Comparison of ENCODE assay signal across 13 cellular contexts in genomic region chr6:1636971-1637871, GRCh38. TPM values are rescaled to one million over a fixed set of nuclear protein-coding genes. Genes with fewer than 3 reads are reported as not detected.
DNase-seq lines count a peak whose midpoint lies in the region; ATAC-seq and TF ChIP-seq lines count a peak whose summit lies in the region.
"Had no signal": no experiment of that assay in that cellular context is flagged by ENCODE, and none has a peak within 500 bp of the region (broad histone marks: within the 10 kb centered on the region; RNA-seq: fewer than 3 reads in every experiment).

No MANE protein-coding gene starts in this region.

- H3K4me3 ChIP-seq in DND-41 (ENCODE audit: low read depth in 1 of 2, low read length in 2 of 2), result no peak overlapping the region
- H3K4me3 ChIP-seq in neuronal stem cell (ENCODE audit: low read length in 2 of 2), result no peak overlapping the region
- H3K4me3 ChIP-seq: tibial artery had no signal

- H3K9me3 ChIP-seq in DND-41 (ENCODE audit: insufficient read depth, low read length, severe bottlenecking) (no peaks in the 10 kb centered on the region), neuronal stem cell (replicated peaks in 1 of 2; ENCODE audit: control insufficient read depth in 2 of 2, insufficient read depth in 1 of 2, low read depth in 1 of 2, low read length in 2 of 2) (no peaks in the 10 kb centered on the region)
- H3K9me3 ChIP-seq: tibial artery had no signal

- POLR2A ChIA-PET in activated B cell treated with CpG ODN at 0.5 μM for 24 hours (lab: Charles Lee), result interaction anchor here (1.1 kb wide), 1 partner anchor 10 kb away, joined by 3 read pairs; no protein-coding TSS in a partner anchor

- no peak overlapping the region for H3K27ac ChIP-seq in DND-41 (ENCODE audit: low read length)
- H3K27ac ChIP-seq in neuronal stem cell (replicated peaks; ENCODE audit: low read length), result no peak overlapping the region

- H3K79me2 ChIP-seq in DND-41 (ENCODE audit: insufficient read depth, low read length), result no peaks in the 10 kb centered on the region

- H3K36me3 ChIP-seq in DND-41 (ENCODE audit: insufficient read depth, low read length) (no peaks in the 10 kb centered on the region), neuronal stem cell (replicated peaks in 1 of 2; ENCODE audit: control insufficient read depth in 2 of 2, insufficient read depth in 2 of 2, low read length in 2 of 2) (no peaks in the 10 kb centered on the region)
- H3K36me3 ChIP-seq: tibial artery had no signal

- H3K27ac Mint-ChIP-seq in activated B cell treated with CpG ODN at 0.5 μM for 24 hours, result no peak overlapping the region
- H3K27ac Mint-ChIP-seq: natural killer cell treated with Interleukin-12 subunit alpha and Interleukin-12 subunit beta and Interleukin-15 and Interleukin-18, amount 100 ng/mL, for 72 hours had no signal

- H4K20me1 ChIP-seq in DND-41 (ENCODE audit: insufficient read depth, low read length), result no peaks in the 10 kb centered on the region

- no peak overlapping the region for H3K4me3 Mint-ChIP-seq in activated B cell treated with CpG ODN at 0.5 μM for 24 hours
- H3K4me3 Mint-ChIP-seq: natural killer cell treated with Interleukin-12 subunit alpha and Interleukin-12 subunit beta and Interleukin-15 and Interleukin-18, amount 100 ng/mL, for 72 hours had no signal

- no peaks in the 10 kb centered on the region for H3K36me3 Mint-ChIP-seq in activated B cell treated with CpG ODN at 0.5 μM for 24 hours (ENCODE audit: low read depth)
- H3K36me3 Mint-ChIP-seq: natural killer cell treated with Interleukin-12 subunit alpha and Interleukin-12 subunit beta and Interleukin-15 and Interleukin-18, amount 100 ng/mL, for 72 hours had no signal

- no peak overlapping the region for H3K4me2 ChIP-seq in DND-41 (ENCODE audit: insufficient read depth, low read length)
- no peak overlapping the region for H3K4me2 ChIP-seq in neuronal stem cell (ENCODE audit: insufficient read depth, low read length, poor library complexity, severe bottlenecking)

- no peaks in the 10 kb centered on the region for H3K4me1 ChIP-seq in DND-41 (ENCODE audit: insufficient read depth, low read length)
- peaks cover 5 to 7% of the 10 kb centered on the region in 2 donors for H3K4me1 ChIP-seq in neuronal stem cell (ENCODE audit: control insufficient read depth in 2 of 2, insufficient read depth in 1 of 2, low read depth in 1 of 2, low read length in 2 of 2)

- TF ChIP-seq CTCF in DND-41 (IDR thresholded peaks at IDR 0.05; ENCODE audit: borderline replicate concordance, extremely low read depth, low read length, poor library complexity, severe bottlenecking), result no peak
- no peak for TF ChIP-seq CTCF in activated B cell treated with CpG ODN at 0.5 μM for 24 hours (IDR thresholded peaks at IDR 0.05)

- intact Hi-C loops in activated B cell treated with CpG ODN at 0.5 μM for 24 hours (cut with micrococcal nuclease) (no loop called here), Right ventricle myocardium superior (cut with DNase I) (no loop called here)

- H3K14ac ChIP-seq in neuronal stem cell (ENCODE audit: low read length), result peak overlapping the region; percentile 87

- no peaks in the 10 kb centered on the region for H3K9me3 Mint-ChIP-seq in activated B cell treated with CpG ODN at 0.5 μM for 24 hours
- H3K9me3 Mint-ChIP-seq: natural killer cell treated with Interleukin-12 subunit alpha and Interleukin-12 subunit beta and Interleukin-15 and Interleukin-18, amount 100 ng/mL, for 72 hours had no signal

- H2AFZ ChIP-seq in DND-41 (ENCODE audit: low read depth, low read length) (no peak overlapping the region), neuronal stem cell (ENCODE audit: low read length) (no peak overlapping the region)

- H3K4ac ChIP-seq in neuronal stem cell (ENCODE audit: low read length), result no peak overlapping the region

- no peak overlapping the region for H4K91ac ChIP-seq in neuronal stem cell (ENCODE audit: low read depth, low read length, poor library complexity)

- H3K18ac ChIP-seq in neuronal stem cell (ENCODE audit: low read length), result peak overlapping the region; percentile 39

- H3K79me1 ChIP-seq in neuronal stem cell (ENCODE audit: low read depth, low read length), result no peaks in the 10 kb centered on the region

- H4K8ac ChIP-seq in neuronal stem cell (ENCODE audit: low read depth, low read length), result peak overlapping the region; percentile 83

- no CpG with 5 or more reads among the region's 20 CpGs for WGBS in neuronal stem cell (ENCODE audit: extremely low coverage in 2 of 2, insufficient read length in 2 of 2, insufficient replicate concordance in 1 of 2), 2 donors

- DNase-seq in DND-41, result peak; percentile 18
- DNase-seq in NCI-H1105 (lab: John Stamatoyannopoulos, UW), result peak; percentile 8
- DNase-seq in activated B cell treated with CpG ODN at 0.5 μM for 24 hours, result no peak
- DNase-seq in neuronal stem cell (ENCODE audit: low spot score), result no peak
- DNase-seq in effector CD4-positive, alpha-beta T cell, result no peak
- no peak for DNase-seq in stimulated activated naive CD4-positive, alpha-beta T cell treated with Interleukin-2 at 50 U/mL for 16 hours (lab: John Stamatoyannopoulos, UW)
- no peak for DNase-seq in Right ventricle myocardium superior
- DNase-seq: activated CD4-positive, CD25-positive, alpha-beta regulatory T cell treated with anti-CD3 and anti-CD28 coated beads, Interleukin-2, amount 50 U/mL, for 72 hours; activated naive CD4-positive, alpha-beta T cell treated with Interleukin-2 at 50 U/mL for 16 hours; dermis blood vessel endothelial cell had no signal

- no peak overlapping the region for H2BK120ac ChIP-seq in neuronal stem cell (ENCODE audit: low read depth, low read length)

- H3K9ac ChIP-seq in DND-41 (ENCODE audit: low read depth, low read length) (no peak overlapping the region), neuronal stem cell (ENCODE audit: low read depth, low read length, poor library complexity) (peak overlapping the region; percentile 1)

- H3K27me3 ChIP-seq in DND-41 (ENCODE audit: insufficient read depth, low read length, poor library complexity) (no peaks in the 10 kb centered on the region), neuronal stem cell (ENCODE audit: control insufficient read depth in 3 of 3, insufficient read depth in 3 of 3, low read depth in 1 of 3, low read length in 3 of 3) (no peaks in the 10 kb centered on the region)
- H3K27me3 ChIP-seq: tibial artery had no signal

- H2BK12ac ChIP-seq in neuronal stem cell (ENCODE audit: low read length), result no peak overlapping the region

- H3K27me3 Mint-ChIP-seq in activated B cell treated with CpG ODN at 0.5 μM for 24 hours, result no peaks in the 10 kb centered on the region

- CTCF ChIA-PET in activated B cell treated with CpG ODN at 0.5 μM for 24 hours (lab: Charles Lee), result no interaction called here

- peak overlapping the region; percentile 70 for H2AK5ac ChIP-seq in neuronal stem cell (ENCODE audit: low read depth, low read length)

- peak overlapping the region; percentile 87 for H2BK5ac ChIP-seq in neuronal stem cell (ENCODE audit: low read length)

- no peak overlapping the region for H2BK15ac ChIP-seq in neuronal stem cell (ENCODE audit: low read length)

- H3K23ac ChIP-seq in neuronal stem cell (ENCODE audit: low read depth, low read length, poor library complexity), result no peak overlapping the region

- H3K4me1 Mint-ChIP-seq in activated B cell treated with CpG ODN at 0.5 μM for 24 hours, result peaks cover 16% of the 10 kb centered on the region

- ATAC-seq in DND-41 (ENCODE audit: insufficient read depth, low read depth), result peak; percentile 56
- ATAC-seq in activated B cell treated with CpG ODN at 0.5 μM for 24 hours (ENCODE audit: low read depth), result peak; percentile 86
- no peak for ATAC-seq in HG02970 (IDR thresholded peaks at IDR 0.05; ENCODE audit: low FRiP score, unreplicated experiment)
- ATAC-seq in Right ventricle myocardium superior (ENCODE audit: poor library complexity), result no peak

RNA-seq across cellular contexts. Expression of gene FOXC1, which starts 27.5 kb away (rescaled TPM):
- total RNA-seq in activated B cell treated with CpG ODN at 0.5 μM for 24 hours (1.00 and 1.1 TPM in 2 replicates), Right ventricle myocardium superior (3.5 TPM)
- 0.52 TPM for polyA plus RNA-seq in neuronal stem cell (2013, experiment 1 of 2)
- 0.53 TPM for polyA plus RNA-seq in neuronal stem cell (2013, experiment 2 of 2)

Comparison
In these comparisons a context has a peak if more than half of its experiments do, and no peak if none do; other contexts are left out.
1. ATAC-seq: peak in DND-41 (single experiment) and activated B cell treated with CpG ODN at 0.5 μM for 24 hours (single experiment); none in HG02970 (single experiment) and Right ventricle myocardium superior (single experiment).
2. DNase-seq: peak in DND-41 (single experiment) and NCI-H1105 (single experiment); none in activated B cell treated with CpG ODN at 0.5 μM for 24 hours (single experiment), neuronal stem cell (single experiment), effector CD4-positive, alpha-beta T cell (single experiment), stimulated activated naive CD4-positive, alpha-beta T cell treated with Interleukin-2 at 50 U/mL for 16 hours (single experiment) and Right ventricle myocardium superior (single experiment).